28 cellular contexts compared by ENCODE assay signal in genomic region chr7:155945670-155946325, GRCh38.
"Had no signal": no experiment of that assay in that cellular context is flagged by ENCODE, and none has a peak within 500 bp of the region (broad histone marks: within the 10 kb centered on the region; RNA-seq: fewer than 3 reads in every experiment).

No MANE protein-coding gene starts in this region.

- FAIRE-seq: islet of Langerhans, kidney, pancreas, small intestine had no signal

- H3K4me1 ChIP-seq: left lung, lower lobe of right lung, pancreas, prostate gland, spleen, tibial nerve, vagina had no signal

- DNase-seq: hypothalamus; immature natural killer cell; kidney; left colon; left lung; lower lobe of right lung; mammary epithelial cell; mesendoderm; midbrain; mucosa of descending colon; naive thymus-derived CD4-positive, alpha-beta T cell; nucleus accumbens; pancreas; posterior cingulate gyrus; retina; right cardiac atrium; small intestine; spleen; stimulated activated CD4-positive, alpha-beta T cell treated with anti-CD3 and anti-CD28 coated beads, Interleukin-4, amount 100 ng/mL, for 24 hours; stimulated activated naive CD4-positive, alpha-beta T cell; substantia nigra had no signal

- H3K4me3 ChIP-seq: left lung, lower lobe of right lung, mucosa of descending colon, pancreas, prostate gland, spleen, tibial nerve, vagina had no signal

- H3K9me3 ChIP-seq: lower lobe of right lung, mucosa of descending colon, pancreas, prostate gland, vagina had no signal

- H3K36me3 ChIP-seq: left lung, lower lobe of right lung, pancreas, prostate gland, spleen, tibial nerve, vagina had no signal

- H3K27ac ChIP-seq: left lung, lower lobe of right lung, pancreas, prostate gland, spleen, tibial nerve, vagina had no signal

- ATAC-seq: left colon; left lung; lower lobe of right lung; mucosa of descending colon; naive thymus-derived CD4-positive, alpha-beta T cell; natural killer cell treated with Interleukin-12 subunit alpha and Interleukin-12 subunit beta and Interleukin-15 and Interleukin-18, amount 100 ng/mL, for 72 hours; pancreas; right cardiac atrium; sciatic nerve; stimulated activated effector memory CD8-positive, alpha-beta T cell treated with anti-CD3 and anti-CD28 coated beads, Interleukin-12 subunit alpha, Interleukin-12 subunit beta, amount 100 ng/mL, for 72 hours had no signal

- H3K27me3 ChIP-seq: left lung, pancreas, tibial nerve, vagina had no signal
